8 cellular contexts compared by ENCODE assay signal in genomic region chr9:113875420-113875916, GRCh38. TPM values are rescaled to one million over a fixed set of nuclear protein-coding genes. Genes with fewer than 3 reads are reported as not detected.
A peak's percentile ranks its signal among the peaks of the same experiment; 100 is the strongest.
DNase-seq lines count a peak whose midpoint lies in the region; ATAC-seq and TF ChIP-seq lines count a peak whose summit lies in the region.

No MANE protein-coding gene starts in this region.

- H3K27me3 Mint-ChIP-seq in IgD-negative memory B cell: peaks cover 3% of the 10 kb centered on the region
- H3K27me3 Mint-ChIP-seq in naive thymus-derived CD8-positive, alpha-beta T cell: peaks cover 8 to 13% (median 10%) of the 10 kb centered on the region in 5 donors

- intact Hi-C loops in posterior vena cava (cut with DNase I): no loop called here

- DNase-seq in AG09309 (ENCODE audit: low read depth): no peak
- DNase-seq in cardiac fibroblast (ENCODE audit: low read depth in 2 of 2): peak in 1 of 2 donors; percentile 18
- DNase-seq in naive thymus-derived CD8-positive, alpha-beta T cell: no peak
- DNase-seq in SKM-1 treated with dmso at 0.1 percent for 144 hours (lab: John Stamatoyannopoulos, UW; ENCODE audit: unreplicated experiment): no peak
- DNase-seq in mucosa of gallbladder (ENCODE audit: low spot score): no peak
- DNase-seq in NCI-H1930 (lab: John Stamatoyannopoulos, UW): no peak
- DNase-seq in posterior vena cava (ENCODE audit: low spot score): no peak

- peak overlapping the region; percentile 66 to 74 (median 66) for H3K4me3 Mint-ChIP-seq in IgD-negative memory B cell
- peak overlapping the region; percentile 50 to 81 (median 72) for H3K4me3 Mint-ChIP-seq in naive thymus-derived CD8-positive, alpha-beta T cell

- H3K4me3 ChIP-seq in AG09309 (ENCODE audit: control insufficient read depth, low read depth, low read length): peak overlapping the region; percentile 49
- H3K4me3 ChIP-seq in cardiac fibroblast (replicated peaks in 1 of 2; ENCODE audit: low read depth in 2 of 2, low read length in 2 of 2): peak overlapping the region; percentile 32 to 41

- no peak for TF ChIP-seq CTCF in AG09309 (IDR thresholded peaks at IDR 0.05; ENCODE audit: control insufficient read depth, insufficient read depth, low read depth, low read length, missing control alignments)
- TF ChIP-seq CTCF in cardiac fibroblast (IDR thresholded peaks at IDR 0.05; ENCODE audit: low read depth, low read length): no peak

- H3K36me3 Mint-ChIP-seq in IgD-negative memory B cell: no peaks in the 10 kb centered on the region
- H3K36me3 Mint-ChIP-seq in naive thymus-derived CD8-positive, alpha-beta T cell: peaks cover 0 to 2% (median 0%) of the 10 kb centered on the region in 3 donors

- H3K9me3 Mint-ChIP-seq in IgD-negative memory B cell: no peaks in the 10 kb centered on the region
- no peaks in the 10 kb centered on the region for H3K9me3 Mint-ChIP-seq in naive thymus-derived CD8-positive, alpha-beta T cell

- peaks cover 5 to 6% (median 5%) of the 10 kb centered on the region in 3 donors for H3K4me1 Mint-ChIP-seq in IgD-negative memory B cell
- peaks cover 1 to 11% (median 6%) of the 10 kb centered on the region in 4 donors for H3K4me1 Mint-ChIP-seq in naive thymus-derived CD8-positive, alpha-beta T cell

- H3K27ac Mint-ChIP-seq in IgD-negative memory B cell: no peak overlapping the region
- no peak overlapping the region for H3K27ac Mint-ChIP-seq in naive thymus-derived CD8-positive, alpha-beta T cell

- POLR2A ChIA-PET in naive thymus-derived CD8-positive, alpha-beta T cell (lab: Charles Lee): no interaction called here

- ATAC-seq in naive thymus-derived CD8-positive, alpha-beta T cell: no peak

RNA-seq across cellular contexts. Expression of gene ZNF618, which starts 0.6 kb away (rescaled TPM):
- 2.2 TPM for polyA plus RNA-seq in IgD-negative memory B cell
- under 1 TPM; 0.68 to 0.69 TPM for total RNA-seq in naive thymus-derived CD8-positive, alpha-beta T cell
- polyA plus RNA-seq in naive thymus-derived CD8-positive, alpha-beta T cell: 1 to 10 TPM in 1 of 3 donors, under 1 TPM in 2; 0.47 to 1.1 (median 0.98) TPM
- 26.6 TPM for total RNA-seq in mucosa of gallbladder
- 1 to 10 TPM; 7.2 to 9.2 TPM for total RNA-seq in posterior vena cava

Comparison
In these comparisons a context has a peak if more than half of its experiments do, and no peak if none do; other contexts are left out.
1. RNA of gene ZNF618, which starts 0.6 kb away (total RNA-seq): 26.6 TPM in mucosa of gallbladder (single experiment) and 7.2 to 9.2 TPM in posterior vena cava; 0.68 to 0.69 TPM in naive thymus-derived CD8-positive, alpha-beta T cell; every median in the first group is over 4 times any median in the second.